ENCODE assay signal across 20 cellular contexts in genomic region chr11:71484248-71485062, GRCh38. TPM values are rescaled to one million over a fixed set of nuclear protein-coding genes. Genes with fewer than 3 reads are reported as not detected.
"Had no signal": no experiment of that assay in that cellular context is flagged by ENCODE, and none has a peak within 500 bp of the region (broad histone marks: within the 10 kb centered on the region; RNA-seq: fewer than 3 reads in every experiment).

No MANE protein-coding gene starts in this region.

- H3K27me3 ChIP-seq: ascending aorta, breast epithelium, dorsolateral prefrontal cortex, gastrocnemius medialis, heart right ventricle, neutrophil, uterus had no signal

- H3K27me3 Mint-ChIP-seq: activated CD4-positive, alpha-beta memory T cell treated with anti-CD3 and anti-CD28 coated beads for 36 hours; activated naive CD8-positive, alpha-beta T cell treated with anti-CD3 and anti-CD28 coated beads, Interleukin-2, amount 10 ng/mL, durations not matched to agents 7 days and 5 days; naive B cell had no signal

- H3K9me3 ChIP-seq: ascending aorta, breast epithelium, gastrocnemius medialis, heart right ventricle, neutrophil, uterus had no signal

- H3K27ac Mint-ChIP-seq: activated CD4-positive, alpha-beta memory T cell treated with anti-CD3 and anti-CD28 coated beads for 36 hours; activated naive CD8-positive, alpha-beta T cell treated with anti-CD3 and anti-CD28 coated beads, Interleukin-2, amount 10 ng/mL, durations not matched to agents 7 days and 5 days; endodermal cell had no signal

- H3K4me3 ChIP-seq: ascending aorta, breast epithelium, dorsolateral prefrontal cortex, gastrocnemius medialis, heart right ventricle, smooth muscle cell, uterus had no signal

- H3K9me3 Mint-ChIP-seq: activated CD4-positive, alpha-beta memory T cell treated with anti-CD3 and anti-CD28 coated beads for 36 hours; activated naive CD8-positive, alpha-beta T cell treated with anti-CD3 and anti-CD28 coated beads, Interleukin-2, amount 10 ng/mL, durations not matched to agents 7 days and 5 days; endodermal cell; naive B cell had no signal

- FAIRE-seq: islet of Langerhans had no signal

- H3K36me3 ChIP-seq: uterus had no signal

- ATAC-seq: gastrocnemius medialis, heart right ventricle, left colon had no signal

- H3K4me3 Mint-ChIP-seq: activated CD4-positive, alpha-beta memory T cell treated with anti-CD3 and anti-CD28 coated beads for 36 hours; activated naive CD8-positive, alpha-beta T cell treated with anti-CD3 and anti-CD28 coated beads, Interleukin-2, amount 10 ng/mL, durations not matched to agents 7 days and 5 days; endodermal cell had no signal

- H3K4me1 ChIP-seq: ascending aorta, breast epithelium, gastrocnemius medialis, uterus had no signal

- H3K27ac ChIP-seq: ascending aorta, breast epithelium, dorsolateral prefrontal cortex, gastrocnemius medialis, heart right ventricle, neutrophil, uterus, VCaP had no signal

- H3K4me2 ChIP-seq: smooth muscle cell had no signal

- DNase-seq: activated CD4-positive, alpha-beta memory T cell treated with anti-CD3 and anti-CD28 coated beads for 36 hours; activated CD4-positive, alpha-beta T cell treated with anti-CD3 and anti-CD28 coated beads for 1 hour; activated naive CD8-positive, alpha-beta T cell treated with anti-CD3 and anti-CD28 coated beads, Interleukin-2, amount 10 ng/mL, durations not matched to agents 7 days and 5 days; activated T-cell treated with anti-CD3 and anti-CD28 coated beads, Interleukin-2, amount 50 U/mL, for 48 hours; endodermal cell; erythroblast; heart right ventricle; naive B cell; retina; uterus had no signal

RNA-seq across cellular contexts. Expression of gene KRTAP5-7, which starts 42.6 kb away (rescaled TPM):
- total RNA-seq: activated CD4-positive, alpha-beta memory T cell treated with anti-CD3 and anti-CD28 coated beads for 36 hours; activated naive CD8-positive, alpha-beta T cell treated with anti-CD3 and anti-CD28 coated beads, Interleukin-2, amount 10 ng/mL, durations not matched to agents 7 days and 5 days; ascending aorta; endodermal cell; gastrocnemius medialis; lung microvascular endothelial cell; smooth muscle cell had no signal
- polyA plus RNA-seq: smooth muscle cell had no signal

RNA-seq across cellular contexts. Expression of gene KRTAP5-8, which starts 53.4 kb away (rescaled TPM):
- total RNA-seq: activated CD4-positive, alpha-beta memory T cell treated with anti-CD3 and anti-CD28 coated beads for 36 hours; activated naive CD8-positive, alpha-beta T cell treated with anti-CD3 and anti-CD28 coated beads, Interleukin-2, amount 10 ng/mL, durations not matched to agents 7 days and 5 days; ascending aorta; endodermal cell; heart right ventricle; lung microvascular endothelial cell; smooth muscle cell had no signal
- polyA plus RNA-seq: heart right ventricle, smooth muscle cell had no signal
